8 cellular contexts compared by ENCODE assay signal in genomic region chr19:10760268-10760944, GRCh38. TPM values are rescaled to one million over a fixed set of nuclear protein-coding genes. Genes with fewer than 3 reads are reported as not detected.
A peak's percentile ranks its signal among the peaks of the same experiment; 100 is the strongest.
DNase-seq lines count a peak whose midpoint lies in the region; ATAC-seq and TF ChIP-seq lines count a peak whose summit lies in the region.

No MANE protein-coding gene starts in this region.

- H3K4me3 ChIP-seq in osteoblast (ENCODE audit: insufficient read depth, low read length): no peak overlapping the region

- H3K27me3 Mint-ChIP-seq in mesothelial cell of epicardium (ENCODE audit: low read depth): no peaks in the 10 kb centered on the region

- peaks cover 8% of the 10 kb centered on the region for H3K4me1 ChIP-seq in osteoblast (ENCODE audit: insufficient read depth, low read length)

- H3K27ac ChIP-seq in osteoblast (ENCODE audit: low read depth, low read length): no peak overlapping the region

- peaks cover 74% of the 10 kb centered on the region for H3K79me2 ChIP-seq in osteoblast (ENCODE audit: insufficient read depth, low read length)

- H3K9me3 ChIP-seq in osteoblast (ENCODE audit: low read depth, low read length): no peaks in the 10 kb centered on the region

- H3K9me3 Mint-ChIP-seq in mesothelial cell of epicardium: peaks cover 5% of the 10 kb centered on the region

- no peak overlapping the region for H2AFZ ChIP-seq in osteoblast (ENCODE audit: low read length)

- H3K4me1 Mint-ChIP-seq in mesothelial cell of epicardium: no peaks in the 10 kb centered on the region

- no peak overlapping the region for H3K27ac Mint-ChIP-seq in mesothelial cell of epicardium

- TF ChIP-seq CTCF in mesothelial cell of epicardium (IDR thresholded peaks at IDR 0.05; ENCODE audit: unreplicated experiment): no peak
- TF ChIP-seq CTCF in osteoblast (IDR thresholded peaks at IDR 0.05; ENCODE audit: extremely low read depth, low read depth, low read length): no peak

- DNase-seq in LHCN-M2 (ENCODE audit: low read depth) (peak; percentile 19), activated T-cell treated with anti-CD3 and anti-CD28 coated beads for 48 hours (ENCODE audit: low read depth) (peak; percentile 47), myocyte (ENCODE audit: low read depth) (peak; percentile 35), mesothelial cell of epicardium (ENCODE audit: low spot score in 2 of 2, unreplicated experiment in 2 of 2) (no peak), dedifferentiated amniotic fluid mesenchymal stem cell (ENCODE audit: extremely low spot score) (no peak), epidermal melanocyte (ENCODE audit: insufficient read length, low spot score) (no peak), osteoblast (ENCODE audit: insufficient read length, low spot score, missing footprints) (no peak)

- H3K4me2 ChIP-seq in osteoblast (ENCODE audit: insufficient read depth, low read length): no peak overlapping the region

- peaks cover 58% of the 10 kb centered on the region for H4K20me1 ChIP-seq in osteoblast (ENCODE audit: insufficient read depth, low read length)

- ATAC-seq in GM18868 (IDR thresholded peaks at IDR 0.05; ENCODE audit: unreplicated experiment): peak; percentile 32

- H3K36me3 ChIP-seq in osteoblast (ENCODE audit: insufficient read depth, low read length): peaks cover 17% of the 10 kb centered on the region

- peaks cover 13% of the 10 kb centered on the region for H3K36me3 Mint-ChIP-seq in mesothelial cell of epicardium

- no peak overlapping the region for H3K4me3 Mint-ChIP-seq in mesothelial cell of epicardium

- H3K27me3 ChIP-seq in osteoblast (ENCODE audit: insufficient read depth, low read length): no peaks in the 10 kb centered on the region

RNA-seq across cellular contexts. Expression of gene DNM2, which starts 42.5 kb away (rescaled TPM):
- total RNA-seq in LHCN-M2 (2014; rRNA removed): 75.3 and 80.3 TPM in 2 replicates
- 87.0 TPM for polyA plus RNA-seq in LHCN-M2 (2012)
- total RNA-seq in myocyte: 64.8 and 71.8 TPM in 2 replicates
- polyA plus RNA-seq in myocyte (2012): 105 TPM
- 126 to 128 TPM (median 128 TPM) in 3 replicates for total RNA-seq in mesothelial cell of epicardium
- 89.6 and 102 TPM in 2 replicates for total RNA-seq in osteoblast

RNA-seq across cellular contexts. Expression of gene QTRT1, which starts 59.2 kb away (rescaled TPM):
- total RNA-seq in LHCN-M2 (2014; rRNA removed): 37.8 and 41.4 TPM in 2 replicates
- 39.2 TPM for polyA plus RNA-seq in LHCN-M2 (2012)
- 40.5 and 43.1 TPM in 2 replicates for total RNA-seq in myocyte
- polyA plus RNA-seq in myocyte (2012): 69.1 TPM
- total RNA-seq in mesothelial cell of epicardium: 57.9 to 66.6 TPM (median 62.5 TPM) in 3 replicates
- 34.0 and 36.5 TPM in 2 replicates for total RNA-seq in osteoblast

Comparison
In these comparisons a context has a peak if more than half of its experiments do, and no peak if none do; other contexts are left out.
1. DNase-seq: peak in LHCN-M2 (single experiment), activated T-cell treated with anti-CD3 and anti-CD28 coated beads for 48 hours (single experiment) and myocyte (single experiment); none in mesothelial cell of epicardium (0 of 2), dedifferentiated amniotic fluid mesenchymal stem cell (single experiment), epidermal melanocyte (single experiment) and osteoblast (single experiment).